Comparison of ENCODE assay signal across 17 cellular contexts in the genomic region with DNA sequence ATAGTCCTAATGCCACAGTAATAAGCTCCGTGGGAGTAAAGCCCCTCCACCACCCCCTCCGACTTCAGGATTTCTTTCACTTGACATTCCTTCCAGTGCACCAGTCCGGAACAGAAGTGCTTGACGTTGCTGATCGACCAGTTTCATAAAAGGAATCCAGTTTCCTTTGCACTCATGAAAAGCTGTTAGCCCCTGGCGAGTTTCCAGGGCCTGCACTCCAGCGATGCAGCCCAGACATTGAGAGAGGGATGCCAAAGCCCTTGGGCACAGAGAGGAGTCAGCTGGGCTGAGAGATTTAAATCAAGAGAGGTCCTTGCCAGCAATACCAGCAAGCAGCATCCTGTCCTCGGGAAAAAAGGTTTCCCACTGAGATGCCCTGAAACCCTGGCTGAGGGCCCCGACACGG.
A peak's percentile ranks its signal among the peaks of the same experiment; 100 is the strongest.
DNase-seq lines count a peak whose midpoint lies in the region; ATAC-seq and TF ChIP-seq lines count a peak whose summit lies in the region.
"Had no signal": no experiment of that assay in that cellular context is flagged by ENCODE, and none has a peak within 500 bp of the region (broad histone marks: within the 10 kb centered on the region; RNA-seq: fewer than 3 reads in every experiment).

No MANE protein-coding gene starts in this region.

- DNase-seq in DMS79 treated with DMSO at 0.1 percent for 48 hours (lab: John Stamatoyannopoulos, UW): peak; percentile 80
- DNase-seq in NCI-H1436 (lab: John Stamatoyannopoulos, UW): peak; percentile 57
- peak; percentile 20 for DNase-seq in SHP77 treated with DMSO at 0.1 percent for 48 hours (lab: John Stamatoyannopoulos, UW)
- DNase-seq in left lung: peak in 1 of 2 donors; percentile 69
- DNase-seq in A172 (ENCODE audit: low spot score): no peak
- no peak for DNase-seq in NCI-H2227 treated with DMSO at 0.1 percent for 48 hours (lab: John Stamatoyannopoulos, UW)
- DNase-seq: activated CD4-positive, alpha-beta T cell treated with anti-CD3 and anti-CD28 coated beads, Interleukin-2, amount 50 U/mL, for 1 hour; body of pancreas; endodermal cell; naive B cell; NCI-H1048; OCI-M1; right cardiac atrium had no signal

- no peak for TF ChIP-seq CTCF in left lung (IDR thresholded peaks at IDR 0.05)

- intact Hi-C loops in left lung (cut with DNase I): loop anchor here in 1 of 2 donors (10.0 kb wide), 1 partner anchor 256 kb away; the partner anchor contains the start of gene ANKS6

- ATAC-seq in left lung: peak; percentile 87
- ATAC-seq in GM21723 (IDR thresholded peaks at IDR 0.05; ENCODE audit: unreplicated experiment): no peak
- ATAC-seq in HG03135 (IDR thresholded peaks at IDR 0.05; ENCODE audit: unreplicated experiment): no peak
- ATAC-seq: activated T-helper 17 cell treated with anti-CD3 and anti-CD28 coated beads, Interleukin-2, amount 50 U/mL, for 72 hours; body of pancreas; right cardiac atrium had no signal

- no peak overlapping the region for H3K4me3 ChIP-seq in left lung
- H3K4me3 ChIP-seq: BLaER1 treated with 17β-estradiol and CSF1 and Interleukin-3, amounts not matched to agents 10 nM and 100 nM; body of pancreas had no signal

- no peaks in the 10 kb centered on the region for H3K4me1 ChIP-seq in left lung
- H3K4me1 ChIP-seq: BLaER1 treated with 17β-estradiol and CSF1 and Interleukin-3, amounts not matched to agents 10 nM and 100 nM; body of pancreas had no signal

- H3K27me3 ChIP-seq in left lung: no peaks in the 10 kb centered on the region
- H3K27me3 ChIP-seq: BLaER1 treated with 17β-estradiol and CSF1 and Interleukin-3, amounts not matched to agents 10 nM and 100 nM; body of pancreas had no signal

- H3K36me3 ChIP-seq in left lung: no peaks in the 10 kb centered on the region
- H3K36me3 ChIP-seq: BLaER1 treated with 17β-estradiol and CSF1 and Interleukin-3, amounts not matched to agents 10 nM and 100 nM had no signal

- no peaks in the 10 kb centered on the region for H3K9me3 ChIP-seq in left lung
- H3K9me3 ChIP-seq: BLaER1 treated with 17β-estradiol and CSF1 and Interleukin-3, amounts not matched to agents 10 nM and 100 nM; body of pancreas had no signal

- H3K27ac ChIP-seq in left lung: no peak overlapping the region
- H3K27ac ChIP-seq: BLaER1 treated with 17β-estradiol and CSF1 and Interleukin-3, amounts not matched to agents 10 nM and 100 nM; body of pancreas had no signal

Comparison
In these comparisons a context has a peak if more than half of its experiments do, and no peak if none do; other contexts are left out.
1. DNase-seq: peak in DMS79 treated with DMSO at 0.1 percent for 48 hours (single experiment), NCI-H1436 (single experiment) and SHP77 treated with DMSO at 0.1 percent for 48 hours (single experiment); none in A172 (single experiment) and NCI-H2227 treated with DMSO at 0.1 percent for 48 hours (single experiment).